In the genomic region with DNA sequence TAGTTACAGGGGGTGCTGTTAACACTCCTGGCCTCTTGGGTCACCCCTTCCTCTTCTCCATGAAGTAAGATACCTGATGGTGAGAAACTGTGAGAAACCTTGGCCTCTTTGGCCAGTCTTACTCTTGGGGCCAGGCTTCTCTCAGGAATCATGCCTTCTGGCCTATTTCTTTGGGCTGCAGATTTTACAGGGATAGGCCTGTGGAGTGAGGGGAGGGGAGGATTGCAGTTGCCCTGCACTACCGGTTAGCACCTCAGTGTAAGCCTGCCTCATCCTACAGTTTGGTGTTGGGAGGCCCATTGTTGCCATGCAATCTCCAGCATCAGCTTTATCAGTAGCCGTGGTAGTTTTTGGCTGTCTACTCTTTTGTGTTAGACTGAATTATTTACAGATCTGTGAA, we compare ENCODE assay signal across 28 cellular contexts.
"Had no signal": no experiment of that assay in that cellular context is flagged by ENCODE, and none has a peak within 500 bp of the region (broad histone marks: within the 10 kb centered on the region; RNA-seq: fewer than 3 reads in every experiment).

No MANE protein-coding gene starts in this region.

- H3K36me3 ChIP-seq: ascending aorta, breast epithelium, cardiac muscle cell, colonic mucosa, gastrocnemius medialis had no signal

- H3K9me3 ChIP-seq: ascending aorta, breast epithelium, colonic mucosa, esophagus muscularis mucosa, gastrocnemius medialis, heart right ventricle had no signal

- DNase-seq: activated CD4-positive, alpha-beta memory T cell treated with anti-CD3 and anti-CD28 coated beads, Interleukin-2, amount 10 ng/mL, durations not matched to agents 7 days and 5 days; activated CD4-positive, alpha-beta T cell treated with anti-CD3 and anti-CD28 coated beads for 1 hour; activated CD4-positive, alpha-beta T cell treated with anti-CD3 and anti-CD28 coated beads for 4 hours; activated CD4-positive, alpha-beta T cell treated with anti-CD3 and anti-CD28 coated beads, Interleukin-2, amount 10 ng/mL, durations not matched to agents 7 days and 5 days; activated CD4-positive, alpha-beta T cell treated with anti-CD3 and anti-CD28 coated beads, Interleukin-2, amount 50 U/mL, for 4 hours; activated CD8-positive, alpha-beta memory T cell treated with anti-CD3 and anti-CD28 coated beads, Interleukin-2, amount 50 U/mL, for 48 hours; activated gamma-delta T cell; activated naive CD4-positive, alpha-beta T cell; activated naive CD4-positive, alpha-beta T cell treated with anti-CD3 and anti-CD28 coated beads, Interleukin-2, amount 10 ng/mL, durations not matched to agents 7 days and 5 days; activated naive CD8-positive, alpha-beta T cell treated with anti-CD3 and anti-CD28 coated beads, Interleukin-2, amount 10 ng/mL, durations not matched to agents 7 days and 5 days; activated T-cell treated with anti-CD3 and anti-CD28 coated beads for 4 hours; activated T-cell treated with anti-CD3 and anti-CD28 coated beads, Interleukin-2, amount 50 U/mL, for 24 hours; activated T-cell treated with anti-CD3 and anti-CD28 coated beads, Interleukin-2, amount 50 U/mL, for 72 hours; central memory CD4-positive, alpha-beta T cell; cerebellar nuclear complex; colonic mucosa; dorsolateral prefrontal cortex; effector memory CD4-positive, alpha-beta T cell; erythroblast; foreskin keratinocyte; gastrocnemius medialis; heart right ventricle; T-helper 2 cell had no signal

- ATAC-seq: activated naive CD4-positive, alpha-beta T cell treated with anti-CD3 and anti-CD28 coated beads, Interleukin-2, amount 50 U/mL, for 72 hours; activated T-cell treated with anti-CD3 and anti-CD28 coated beads, Interleukin-2, amount 50 U/mL, for 72 hours; foreskin keratinocyte; gastrocnemius medialis had no signal

- H3K27me3 ChIP-seq: ascending aorta, breast epithelium, cardiac muscle cell, colonic mucosa, dorsolateral prefrontal cortex, esophagus muscularis mucosa, foreskin keratinocyte, gastrocnemius medialis, heart right ventricle had no signal

- H3K4me1 ChIP-seq: ascending aorta, breast epithelium, colonic mucosa, foreskin keratinocyte, gastrocnemius medialis had no signal

- H3K27ac ChIP-seq: ascending aorta, breast epithelium, cardiac muscle cell, colonic mucosa, dorsolateral prefrontal cortex, esophagus muscularis mucosa, foreskin keratinocyte, gastrocnemius medialis, heart right ventricle had no signal

- H3K4me3 ChIP-seq: ascending aorta, breast epithelium, cardiac muscle cell, colonic mucosa, dorsolateral prefrontal cortex, esophagus muscularis mucosa, gastrocnemius medialis, heart right ventricle had no signal
